Comparison of ENCODE assay signal across 1 cellular context in the genomic region with DNA sequence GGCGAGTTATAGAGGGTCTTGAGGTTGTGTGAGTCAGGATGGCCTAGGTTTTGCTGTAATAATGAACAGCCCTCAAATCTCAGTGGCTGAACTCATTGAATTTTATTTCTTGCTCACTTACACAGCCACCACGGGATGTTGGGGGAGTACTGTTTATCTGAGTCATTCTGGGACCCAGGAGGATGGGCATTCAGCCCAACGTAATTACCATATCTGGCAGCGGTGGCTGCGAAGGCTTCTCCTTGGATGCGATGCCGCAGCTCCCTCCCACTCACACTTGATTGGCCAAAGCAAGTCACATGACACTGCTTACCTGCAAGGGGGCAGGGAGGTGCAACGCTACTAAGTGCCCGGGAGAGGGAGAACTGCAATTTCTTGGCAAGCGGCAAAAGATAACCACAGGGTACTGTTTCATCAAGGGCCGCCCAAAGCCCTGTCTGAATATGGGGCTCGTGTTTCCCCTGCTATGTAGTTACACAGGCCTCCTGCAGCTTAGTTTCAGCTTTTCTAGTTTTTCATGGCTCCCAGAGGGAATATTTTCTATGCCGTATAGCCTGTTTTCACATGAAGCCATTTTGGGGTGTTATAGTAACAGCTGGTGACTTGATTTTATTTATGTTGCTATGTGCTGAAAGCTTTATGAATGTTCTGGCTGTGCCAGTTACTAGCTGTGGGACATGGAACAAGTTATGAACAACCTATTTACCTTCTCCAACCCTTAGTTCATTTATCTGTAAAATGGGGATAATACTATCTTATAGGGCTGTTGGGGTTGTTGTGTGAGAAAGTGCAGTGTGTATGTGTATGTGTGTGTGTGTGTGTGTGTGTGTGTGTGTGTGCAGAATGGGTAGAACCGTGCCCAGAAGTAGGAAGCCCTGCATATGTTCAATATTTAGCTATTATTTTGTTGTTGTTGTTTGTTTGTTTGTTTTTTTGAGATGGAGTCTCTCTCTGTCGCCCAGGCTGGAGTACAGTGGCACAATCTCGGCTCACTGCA.
TF ChIP-seq lines count a peak whose summit lies in the region.

No MANE protein-coding gene starts in this region.

TF ChIP-seq in HEK293, 187 proteins besides CTCF, POLR2A, EP300 and RAD21 (continued from another document and continues in another):
- TF ChIP-seq REST (tag by site-specific recombination; IDR thresholded peaks at IDR 0.05) (no peak), ZNF202 (tag by site-specific recombination; IDR thresholded peaks at IDR 0.05; ENCODE audit: borderline replicate concordance) (no peak), ZFHX2 (tag by site-specific recombination; conservative IDR thresholded peaks at IDR 0.05) (peak; percentile 33), ZNF776 (tag by site-specific recombination; IDR thresholded peaks at IDR 0.05; ENCODE audit: borderline replicate concordance) (no peak), ZNF174 (tag by site-specific recombination; IDR thresholded peaks at IDR 0.05) (no peak), ZNF692 (tag by site-specific recombination; IDR thresholded peaks at IDR 0.05) (0 out of 2 replicates have a peak, but pooled peaks have one; percentile 29), MZF1 (tag by site-specific recombination; IDR thresholded peaks at IDR 0.05; ENCODE audit: borderline replicate concordance) (0 out of 2 replicates have a peak, but pooled peaks have one; percentile 48), SALL2 (tag by site-specific recombination; IDR thresholded peaks at IDR 0.05; ENCODE audit: borderline replicate concordance) (0 out of 2 replicates have a peak, but pooled peaks have one; percentile 27), ZNF626 (tag by site-specific recombination; IDR thresholded peaks at IDR 0.05) (no peak), ZNF148 (tag by site-specific recombination; IDR thresholded peaks at IDR 0.05; ENCODE audit: borderline replicate concordance) (no peak), ZNF354C (tag by site-specific recombination; IDR thresholded peaks at IDR 0.05; ENCODE audit: borderline replicate concordance, low read depth) (no peak), ZNF114 (tag by site-specific recombination; IDR thresholded peaks at IDR 0.05) (no peak), PATZ1 (tag by site-specific recombination; IDR thresholded peaks at IDR 0.05) (peak; percentile 47), KLF9 (tag by site-specific recombination; IDR thresholded peaks at IDR 0.05; ENCODE audit: low read depth) (no peak), ZFP69B (tag by site-specific recombination; IDR thresholded peaks at IDR 0.05) (peak; percentile 40; the same call in 1 of the 2 replicates), OVOL3 (tag by site-specific recombination; IDR thresholded peaks at IDR 0.05) (no peak), SP2 (tag by site-specific recombination; IDR thresholded peaks at IDR 0.05) (peak; percentile 38), ZNF549 (tag by site-specific recombination; IDR thresholded peaks at IDR 0.05) (no peak), SCRT1 (tag by site-specific recombination; IDR thresholded peaks at IDR 0.05; ENCODE audit: borderline replicate concordance) (no peak), ZNF629 (tag by site-specific recombination; IDR thresholded peaks at IDR 0.05) (no peak), ZNF324 (tag by site-specific recombination; IDR thresholded peaks at IDR 0.05) (no peak), OSR2 (tag by site-specific recombination; IDR thresholded peaks at IDR 0.05) (peak; percentile 49; the same call in 1 of the 2 replicates), ZNF473 (tag by site-specific recombination; IDR thresholded peaks at IDR 0.05) (no peak), ZNF791 (tag by site-specific recombination; IDR thresholded peaks at IDR 0.05) (no peak), MYNN (tag by site-specific recombination; IDR thresholded peaks at IDR 0.05; ENCODE audit: borderline replicate concordance) (no peak), HOXC10 (CRISPR knock-in tag; IDR thresholded peaks at IDR 0.05) (no peak), WT1 (tag by site-specific recombination; IDR thresholded peaks at IDR 0.05) (peak; percentile 24; the same call in 1 of the 2 replicates), ZNF621 (tag by site-specific recombination; IDR thresholded peaks at IDR 0.05) (no peak), ZNF768 (tag by site-specific recombination; IDR thresholded peaks at IDR 0.05) (peak; percentile 34; the same call in 1 of the 2 replicates), ZNF391 (tag by site-specific recombination; IDR thresholded peaks at IDR 0.05; ENCODE audit: borderline replicate concordance, low read depth) (no peak), ZNF600 (tag by site-specific recombination; IDR thresholded peaks at IDR 0.05) (no peak)
- TF ChIP-seq, protein P1, sequence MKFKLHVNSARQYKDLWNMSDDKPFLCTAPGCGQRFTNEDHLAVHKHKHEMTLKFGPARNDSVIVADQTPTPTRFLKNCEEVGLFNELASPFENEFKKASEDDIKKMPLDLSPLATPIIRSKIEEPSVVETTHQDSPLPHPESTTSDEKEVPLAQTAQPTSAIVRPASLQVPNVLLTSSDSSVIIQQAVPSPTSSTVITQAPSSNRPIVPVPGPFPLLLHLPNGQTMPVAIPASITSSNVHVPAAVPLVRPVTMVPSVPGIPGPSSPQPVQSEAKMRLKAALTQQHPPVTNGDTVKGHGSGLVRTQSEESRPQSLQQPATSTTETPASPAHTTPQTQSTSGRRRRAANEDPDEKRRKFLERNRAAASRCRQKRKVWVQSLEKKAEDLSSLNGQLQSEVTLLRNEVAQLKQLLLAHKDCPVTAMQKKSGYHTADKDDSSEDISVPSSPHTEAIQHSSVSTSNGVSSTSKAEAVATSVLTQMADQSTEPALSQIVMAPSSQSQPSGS (tag by site-specific recombination; IDR thresholded peaks at IDR 0.05; ENCODE audit: low read depth) = no peak
- TF ChIP-seq, protein P2, sequence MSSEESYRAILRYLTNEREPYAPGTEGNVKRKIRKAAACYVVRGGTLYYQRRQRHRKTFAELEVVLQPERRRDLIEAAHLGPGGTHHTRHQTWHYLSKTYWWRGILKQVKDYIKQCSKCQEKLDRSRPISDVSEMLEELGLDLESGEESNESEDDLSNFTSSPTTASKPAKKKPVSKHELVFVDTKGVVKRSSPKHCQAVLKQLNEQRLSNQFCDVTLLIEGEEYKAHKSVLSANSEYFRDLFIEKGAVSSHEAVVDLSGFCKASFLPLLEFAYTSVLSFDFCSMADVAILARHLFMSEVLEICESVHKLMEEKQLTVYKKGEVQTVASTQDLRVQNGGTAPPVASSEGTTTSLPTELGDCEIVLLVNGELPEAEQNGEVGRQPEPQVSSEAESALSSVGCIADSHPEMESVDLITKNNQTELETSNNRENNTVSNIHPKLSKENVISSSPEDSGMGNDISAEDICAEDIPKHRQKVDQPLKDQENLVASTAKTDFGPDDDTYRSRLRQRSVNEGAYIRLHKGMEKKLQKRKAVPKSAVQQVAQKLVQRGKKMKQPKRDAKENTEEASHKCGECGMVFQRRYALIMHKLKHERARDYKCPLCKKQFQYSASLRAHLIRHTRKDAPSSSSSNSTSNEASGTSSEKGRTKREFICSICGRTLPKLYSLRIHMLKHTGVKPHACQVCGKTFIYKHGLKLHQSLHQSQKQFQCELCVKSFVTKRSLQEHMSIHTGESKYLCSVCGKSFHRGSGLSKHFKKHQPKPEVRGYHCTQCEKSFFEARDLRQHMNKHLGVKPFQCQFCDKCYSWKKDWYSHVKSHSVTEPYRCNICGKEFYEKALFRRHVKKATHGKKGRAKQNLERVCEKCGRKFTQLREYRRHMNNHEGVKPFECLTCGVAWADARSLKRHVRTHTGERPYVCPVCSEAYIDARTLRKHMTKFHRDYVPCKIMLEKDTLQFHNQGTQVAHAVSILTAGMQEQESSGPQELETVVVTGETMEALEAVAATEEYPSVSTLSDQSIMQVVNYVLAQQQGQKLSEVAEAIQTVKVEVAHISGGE (tag by site-specific recombination; conservative IDR thresholded peaks at IDR 0.05; ENCODE audit: low read depth) = peak; percentile 81
- TF ChIP-seq, protein P3, sequence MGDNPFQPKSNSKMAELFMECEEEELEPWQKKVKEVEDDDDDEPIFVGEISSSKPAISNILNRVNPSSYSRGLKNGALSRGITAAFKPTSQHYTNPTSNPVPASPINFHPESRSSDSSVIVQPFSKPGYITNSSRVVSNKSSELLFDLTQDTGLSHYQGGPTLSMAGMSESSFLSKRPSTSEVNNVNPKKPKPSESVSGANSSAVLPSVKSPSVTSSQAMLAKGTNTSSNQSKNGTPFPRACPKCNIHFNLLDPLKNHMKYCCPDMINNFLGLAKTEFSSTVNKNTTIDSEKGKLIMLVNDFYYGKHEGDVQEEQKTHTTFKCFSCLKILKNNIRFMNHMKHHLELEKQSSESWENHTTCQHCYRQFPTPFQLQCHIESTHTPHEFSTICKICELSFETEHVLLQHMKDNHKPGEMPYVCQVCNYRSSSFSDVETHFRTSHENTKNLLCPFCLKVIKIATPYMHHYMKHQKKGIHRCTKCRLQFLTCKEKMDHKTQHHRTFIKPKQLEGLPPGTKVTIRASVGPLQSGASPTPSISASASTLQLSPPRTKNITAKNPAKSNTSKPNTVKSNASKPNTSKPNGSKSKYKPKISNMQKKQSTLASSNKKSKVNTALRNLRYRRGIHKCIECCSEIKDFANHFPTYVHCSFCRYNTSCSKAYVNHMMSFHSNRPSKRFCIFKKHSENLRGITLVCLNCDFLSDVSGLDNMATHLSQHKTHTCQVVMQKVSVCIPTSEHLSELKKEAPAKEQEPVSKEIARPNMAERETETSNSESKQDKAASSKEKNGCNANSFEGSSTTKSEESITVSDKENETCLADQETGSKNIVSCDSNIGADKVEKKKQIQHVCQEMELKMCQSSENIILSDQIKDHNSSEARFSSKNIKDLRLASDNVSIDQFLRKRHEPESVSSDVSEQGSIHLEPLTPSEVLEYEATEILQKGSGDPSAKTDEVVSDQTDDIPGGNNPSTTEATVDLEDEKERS (tag by site-specific recombination; IDR thresholded peaks at IDR 0.05) = no peak
- TF ChIP-seq, protein P4, sequence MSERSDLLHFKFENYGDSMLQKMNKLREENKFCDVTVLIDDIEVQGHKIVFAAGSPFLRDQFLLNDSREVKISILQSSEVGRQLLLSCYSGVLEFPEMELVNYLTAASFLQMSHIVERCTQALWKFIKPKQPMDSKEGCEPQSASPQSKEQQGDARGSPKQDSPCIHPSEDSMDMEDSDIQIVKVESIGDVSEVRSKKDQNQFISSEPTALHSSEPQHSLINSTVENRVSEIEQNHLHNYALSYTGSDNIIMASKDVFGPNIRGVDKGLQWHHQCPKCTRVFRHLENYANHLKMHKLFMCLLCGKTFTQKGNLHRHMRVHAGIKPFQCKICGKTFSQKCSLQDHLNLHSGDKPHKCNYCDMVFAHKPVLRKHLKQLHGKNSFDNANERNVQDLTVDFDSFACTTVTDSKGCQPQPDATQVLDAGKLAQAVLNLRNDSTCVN (tag by site-specific recombination; optimal IDR thresholded peaks at IDR 0.05) = no peak
